Comparison of ENCODE assay signal across 20 cellular contexts in genomic region chr7:95304990-95305389, GRCh38. TPM values are rescaled to one million over a fixed set of nuclear protein-coding genes. Genes with fewer than 3 reads are reported as not detected.
"Had no signal": no experiment of that assay in that cellular context is flagged by ENCODE, and none has a peak within 500 bp of the region (broad histone marks: within the 10 kb centered on the region; RNA-seq: fewer than 3 reads in every experiment).

No MANE protein-coding gene starts in this region.

- H3K36me3 ChIP-seq: lower lobe of right lung, pancreas, uterus had no signal

- ATAC-seq: lower lobe of right lung; naive thymus-derived CD4-positive, alpha-beta T cell; pancreas; right lobe of liver; T-helper 17 cell had no signal

- H3K9me3 Mint-ChIP-seq: activated CD4-positive, alpha-beta T cell treated with anti-CD3 and anti-CD28 coated beads, Interleukin-2, amount 10 ng/mL, durations not matched to agents 24 days and 14 days; activated naive CD4-positive, alpha-beta T cell treated with anti-CD3 and anti-CD28 coated beads, Interleukin-2, amount 10 ng/mL, durations not matched to agents 7 days and 5 days had no signal

- H3K27ac ChIP-seq: coronary artery, lower lobe of right lung, pancreas, right lobe of liver, skin epidermis, uterus had no signal

- H3K27me3 ChIP-seq: pancreas, right lobe of liver, uterus had no signal

- H3K4me3 ChIP-seq: coronary artery, lower lobe of right lung, pancreas, right lobe of liver, skin epidermis, uterus had no signal

- H3K4me1 ChIP-seq: lower lobe of right lung, pancreas, right lobe of liver, uterus had no signal

- H3K4me3 Mint-ChIP-seq: activated CD4-positive, alpha-beta T cell treated with anti-CD3 and anti-CD28 coated beads, Interleukin-2, amount 10 ng/mL, durations not matched to agents 24 days and 14 days; activated naive CD4-positive, alpha-beta T cell treated with anti-CD3 and anti-CD28 coated beads, Interleukin-2, amount 10 ng/mL, durations not matched to agents 7 days and 5 days; naive thymus-derived CD4-positive, alpha-beta T cell; T-helper 17 cell had no signal

- H3K36me3 Mint-ChIP-seq: activated naive CD4-positive, alpha-beta T cell treated with anti-CD3 and anti-CD28 coated beads, Interleukin-2, amount 10 ng/mL, durations not matched to agents 7 days and 5 days; naive thymus-derived CD4-positive, alpha-beta T cell had no signal

- DNase-seq: activated CD4-positive, alpha-beta T cell treated with anti-CD3 and anti-CD28 coated beads, Interleukin-2, amount 10 ng/mL, durations not matched to agents 24 days and 14 days; activated CD4-positive, CD25-positive, alpha-beta regulatory T cell; activated naive CD4-positive, alpha-beta T cell treated with anti-CD3 and anti-CD28 coated beads, Interleukin-2, amount 10 ng/mL, durations not matched to agents 7 days and 5 days; activated T-cell treated with anti-CD3 and anti-CD28 coated beads, Interleukin-2, amount 50 U/mL, for 48 hours; cerebellar nuclear complex; foreskin fibroblast; kidney; lower lobe of right lung; naive thymus-derived CD4-positive, alpha-beta T cell; pancreas; right lobe of liver; stimulated activated CD4-positive, alpha-beta T cell treated with anti-CD3 and anti-CD28 coated beads, Interleukin-1b, Interleukin-23, amount 100 ng/mL, for 48 hours; SW 1271; T-helper 17 cell; trophoblast cell; uterus had no signal

- H3K9me3 ChIP-seq: lower lobe of right lung, pancreas, right lobe of liver, uterus had no signal

- H3K27ac Mint-ChIP-seq: activated CD4-positive, alpha-beta T cell treated with anti-CD3 and anti-CD28 coated beads, Interleukin-2, amount 10 ng/mL, durations not matched to agents 24 days and 14 days; activated naive CD4-positive, alpha-beta T cell treated with anti-CD3 and anti-CD28 coated beads, Interleukin-2, amount 10 ng/mL, durations not matched to agents 7 days and 5 days; naive thymus-derived CD4-positive, alpha-beta T cell; T-helper 17 cell had no signal

- H3K4me1 Mint-ChIP-seq: activated CD4-positive, alpha-beta T cell treated with anti-CD3 and anti-CD28 coated beads, Interleukin-2, amount 10 ng/mL, durations not matched to agents 24 days and 14 days; activated naive CD4-positive, alpha-beta T cell treated with anti-CD3 and anti-CD28 coated beads, Interleukin-2, amount 10 ng/mL, durations not matched to agents 7 days and 5 days; naive thymus-derived CD4-positive, alpha-beta T cell; T-helper 17 cell had no signal

RNA-seq across cellular contexts. Expression of gene PON1, which starts 19.3 kb away (rescaled TPM):
- total RNA-seq: activated CD4-positive, alpha-beta T cell treated with anti-CD3 and anti-CD28 coated beads, Interleukin-2, amount 10 ng/mL, durations not matched to agents 24 days and 14 days; epithelial cell of proximal tubule; kidney; naive thymus-derived CD4-positive, alpha-beta T cell; T-helper 17 cell; temporal lobe; uterus had no signal
- polyA plus RNA-seq: naive thymus-derived CD4-positive, alpha-beta T cell had no signal
